ENCODE assay signal across 21 cellular contexts in the genomic region with DNA sequence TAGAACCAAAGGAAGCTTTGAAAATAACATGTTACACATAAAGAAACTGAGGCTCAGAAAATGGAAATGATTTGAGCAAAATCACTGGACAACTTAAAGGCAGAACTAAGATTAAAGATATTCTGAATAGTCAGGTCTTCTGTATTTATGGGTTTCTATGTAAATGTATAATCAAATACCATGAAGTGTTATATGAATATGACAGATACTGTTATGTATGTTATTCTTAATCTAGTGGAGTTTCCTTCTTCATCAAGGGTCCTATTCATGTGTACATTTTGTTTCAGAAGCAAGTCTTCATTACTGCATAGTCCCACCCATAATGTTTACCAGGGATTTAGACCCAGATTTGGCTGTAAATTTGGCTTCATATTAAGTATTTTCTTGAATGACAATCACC.
"Had no signal": no experiment of that assay in that cellular context is flagged by ENCODE, and none has a peak within 500 bp of the region (broad histone marks: within the 10 kb centered on the region; RNA-seq: fewer than 3 reads in every experiment).

No MANE protein-coding gene starts in this region.

- DNase-seq: activated CD4-positive, CD25-positive, alpha-beta regulatory T cell treated with anti-CD3 and anti-CD28 coated beads, Interleukin-2, amount 50 U/mL, for 72 hours; activated effector memory CD4-positive, alpha-beta T cell treated with anti-CD3 and anti-CD28 coated beads, Interleukin-2, amount 50 U/mL, for 16 hours; activated naive CD4-positive, alpha-beta T cell treated with anti-CD3 and anti-CD28 coated beads, Interleukin-2, amount 10 ng/mL, durations not matched to agents 7 days and 5 days; cortex of kidney; foreskin fibroblast; heart right ventricle; islet precursor cell; left cardiac atrium; midbrain; nephron progenitor cell; occipital lobe; retina; sigmoid colon; stimulated activated CD4-positive, alpha-beta T cell treated with anti-CD3 and anti-CD28 coated beads, Interleukin-2, amount 100 ng/mL, for 48 hours; stimulated activated CD8-positive, alpha-beta memory T cell treated with anti-CD3 and anti-CD28 coated beads, Interleukin-4, amount 100 ng/mL, for 48 hours; SW 1271; T-helper 17 cell; tibial artery had no signal

- H3K36me3 ChIP-seq: cardiac muscle cell, heart right ventricle, sigmoid colon had no signal

- H3K27me3 Mint-ChIP-seq: activated naive CD4-positive, alpha-beta T cell treated with anti-CD3 and anti-CD28 coated beads, Interleukin-2, amount 10 ng/mL, durations not matched to agents 7 days and 5 days; T-helper 17 cell had no signal

- H3K27ac Mint-ChIP-seq: activated naive CD4-positive, alpha-beta T cell treated with anti-CD3 and anti-CD28 coated beads, Interleukin-2, amount 10 ng/mL, durations not matched to agents 7 days and 5 days; nephron progenitor cell; T-helper 17 cell had no signal

- H3K27ac ChIP-seq: cardiac muscle cell, tibial artery had no signal

- H3K9me3 ChIP-seq: body of pancreas, heart right ventricle, sigmoid colon, tibial artery had no signal

- H3K27me3 ChIP-seq: body of pancreas, cardiac muscle cell, heart right ventricle, sigmoid colon, tibial artery had no signal

- H3K4me1 Mint-ChIP-seq: activated naive CD4-positive, alpha-beta T cell treated with anti-CD3 and anti-CD28 coated beads, Interleukin-2, amount 10 ng/mL, durations not matched to agents 7 days and 5 days had no signal

- H3K4me3 Mint-ChIP-seq: activated naive CD4-positive, alpha-beta T cell treated with anti-CD3 and anti-CD28 coated beads, Interleukin-2, amount 10 ng/mL, durations not matched to agents 7 days and 5 days; nephron progenitor cell; T-helper 17 cell had no signal

- H3K9me3 Mint-ChIP-seq: activated naive CD4-positive, alpha-beta T cell treated with anti-CD3 and anti-CD28 coated beads, Interleukin-2, amount 10 ng/mL, durations not matched to agents 7 days and 5 days; nephron progenitor cell had no signal

- H3K4me1 ChIP-seq: body of pancreas had no signal

- H3K4me3 ChIP-seq: body of pancreas, cardiac muscle cell, heart right ventricle, sigmoid colon, smooth muscle cell, tibial artery had no signal
